In genomic region chr3:36765104-36765503, GRCh38 we compare ENCODE assay signal across 20 cellular contexts. TPM values are rescaled to one million over a fixed set of nuclear protein-coding genes. Genes with fewer than 3 reads are reported as not detected.
DNase-seq lines count a peak whose midpoint lies in the region; ATAC-seq, FAIRE-seq and TF ChIP-seq lines count a peak whose summit lies in the region.
"Had no signal": no experiment of that assay in that cellular context is flagged by ENCODE, and none has a peak within 500 bp of the region (broad histone marks: within the 10 kb centered on the region; RNA-seq: fewer than 3 reads in every experiment).

No MANE protein-coding gene starts in this region.

- no peak for TF ChIP-seq RAD21 in H1 (IDR thresholded peaks at IDR 0.05 in 1 of 2, conservative IDR thresholded peaks at IDR 0.05 in 1 of 2; ENCODE audit: low read depth in 2 of 2, low read length in 2 of 2)

- H3K9me3 ChIP-seq in H9 (ENCODE audit: control insufficient read depth, low read depth, low read length) (no peaks in the 10 kb centered on the region), H1 (ENCODE audit: insufficient read depth in 2 of 2, low read depth in 1 of 2, low read length in 1 of 2) (no peaks in the 10 kb centered on the region), neural progenitor cell (ENCODE audit: low read depth) (no peaks in the 10 kb centered on the region), PC-3 (ENCODE audit: low read length) (no peaks in the 10 kb centered on the region)
- H3K9me3 ChIP-seq: body of pancreas, testis had no signal

- peaks cover 30% of the 10 kb centered on the region in 2 experiments for H3K4me1 Mint-ChIP-seq in H9
- H3K4me1 Mint-ChIP-seq in neural progenitor cell, result peaks cover 6% of the 10 kb centered on the region

- H3K79me1 ChIP-seq in H9 (ENCODE audit: insufficient read depth, low read depth, low read length, poor library complexity, severe bottlenecking) (no peaks in the 10 kb centered on the region), H1 (ENCODE audit: low read depth, low read length) (no peaks in the 10 kb centered on the region)

- H3K36me3 Mint-ChIP-seq in H9 (ENCODE audit: insufficient read depth in 1 of 3, low read depth in 3 of 3) (no peaks in the 10 kb centered on the region; a peak in 3 of 7 replicates), neural progenitor cell (no peaks in the 10 kb centered on the region)

- no peaks in the 10 kb centered on the region for H4K20me1 ChIP-seq in H9 (ENCODE audit: control insufficient read depth, insufficient read depth, insufficient read length)
- H4K20me1 ChIP-seq in H1 (replicated peaks in 1 of 2; ENCODE audit: control insufficient read depth in 1 of 2, insufficient read depth in 2 of 2, low read length in 2 of 2), result no peaks in the 10 kb centered on the region
- H4K20me1 ChIP-seq in neural progenitor cell (ENCODE audit: low read depth), result no peaks in the 10 kb centered on the region
- H4K20me1 ChIP-seq in PC-3 (ENCODE audit: low read length), result no peaks in the 10 kb centered on the region

- no peak overlapping the region for H3K56ac ChIP-seq in H9 (ENCODE audit: insufficient read length, low read depth, low read length)
- H3K56ac ChIP-seq in H1 (replicated peaks; ENCODE audit: insufficient read length, low read depth, low read length), result no peak overlapping the region

- no TSS peak for BruUV-seq in PC-3 (replicated peaks; lab: Mats Ljungman, UMichigan)

- H3K4me2 ChIP-seq in H9 (ENCODE audit: insufficient read depth, insufficient read length, low read length) (no peak overlapping the region), H1 (ENCODE audit: insufficient read depth in 1 of 2, low read depth in 2 of 2, low read length in 2 of 2) (peak overlapping the region in 1 of 2 experiments; percentile 90; a peak in 1 of 4 replicates), neural progenitor cell (no peak overlapping the region), PC-3 (ENCODE audit: low read length) (no peak overlapping the region)
- H3K4me2 ChIP-seq: KMS-11 had no signal

- H3K9ac ChIP-seq in H9 (ENCODE audit: extremely low read depth, insufficient read length, low read length) (no peak overlapping the region), H1 (replicated peaks in 1 of 4; ENCODE audit: extremely low read depth in 1 of 4, low read depth in 3 of 4, low read length in 3 of 4) (no peak overlapping the region), neural progenitor cell (no peak overlapping the region), PC-3 (ENCODE audit: low read length) (no peak overlapping the region)
- H3K9ac ChIP-seq: KMS-11 had no signal

- H3K4ac ChIP-seq in H9 (ENCODE audit: low read depth, low read length) (no peak overlapping the region), H1 (replicated peaks; ENCODE audit: insufficient read length, low read depth, low read length) (no peak overlapping the region)

- H2AFZ ChIP-seq in H9 (ENCODE audit: low read length), result no peak overlapping the region
- H2AFZ ChIP-seq in H1 (ENCODE audit: low read length), result no peak overlapping the region
- H2AFZ ChIP-seq in neural progenitor cell (replicated peaks), result peak overlapping the region; percentile 100
- no peak overlapping the region for H2AFZ ChIP-seq in PC-3 (ENCODE audit: low read length)

- peaks cover 10% of the 10 kb centered on the region for H3K23me2 ChIP-seq in H9 (ENCODE audit: insufficient read length, low read depth, low read length, poor library complexity, severe bottlenecking)
- peaks cover 7% of the 10 kb centered on the region; the same call in 1 of the 2 replicates for H3K23me2 ChIP-seq in H1 (ENCODE audit: low read depth, low read length)

- H2BK15ac ChIP-seq in H9 (ENCODE audit: low read depth, low read length) (no peak overlapping the region), H1 (ENCODE audit: low read length) (no peak overlapping the region)

- H2BK120ac ChIP-seq in H9 (ENCODE audit: low read depth, low read length, poor library complexity, severe bottlenecking), result no peak overlapping the region
- H2BK120ac ChIP-seq in H1 (replicated peaks; ENCODE audit: low read depth, low read length), result no peak overlapping the region

- H2BK5ac ChIP-seq in H9 (ENCODE audit: insufficient read length, low read length), result no peak overlapping the region
- no peak overlapping the region for H2BK5ac ChIP-seq in H1 (ENCODE audit: low read depth, low read length)

- peak overlapping the region; percentile 64 to 75 for H3K4me3 Mint-ChIP-seq in H9
- H3K4me3 Mint-ChIP-seq in neural progenitor cell, result peak overlapping the region; percentile 80
- H3K4me3 Mint-ChIP-seq: activated CD4-positive, alpha-beta memory T cell treated with anti-CD3 and anti-CD28 coated beads, Interleukin-2, amount 10 ng/mL, durations not matched to agents 7 days and 5 days had no signal

- H4K5ac ChIP-seq in H9 (ENCODE audit: insufficient read length, low read depth, low read length) (no peak overlapping the region), H1 (ENCODE audit: insufficient read length, low read depth, low read length) (no peak overlapping the region)

- H3K14ac ChIP-seq in H9 (ENCODE audit: insufficient read depth, low read length), result no peak overlapping the region
- no peak overlapping the region for H3K14ac ChIP-seq in H1 (ENCODE audit: insufficient read length)

- H3K9me3 Mint-ChIP-seq in H9, result no peaks in the 10 kb centered on the region; a peak in 1 of 5 replicates
- peaks cover 9% of the 10 kb centered on the region for H3K9me3 Mint-ChIP-seq in neural progenitor cell
- H3K9me3 Mint-ChIP-seq: activated CD4-positive, alpha-beta memory T cell treated with anti-CD3 and anti-CD28 coated beads, Interleukin-2, amount 10 ng/mL, durations not matched to agents 7 days and 5 days had no signal

- H3K79me2 ChIP-seq in H9 (ENCODE audit: insufficient read depth, low read length) (no peaks in the 10 kb centered on the region), H1 (ENCODE audit: control insufficient read depth in 1 of 2, insufficient read depth in 2 of 2, low read length in 2 of 2) (no peaks in the 10 kb centered on the region), neural progenitor cell (ENCODE audit: low read depth) (no peaks in the 10 kb centered on the region), PC-3 (ENCODE audit: low read length) (no peaks in the 10 kb centered on the region)

- H2BK12ac ChIP-seq in H9 (ENCODE audit: insufficient read length, low read depth, low read length), result no peak overlapping the region
- 0 out of 2 replicates have a peak overlapping the region, but pooled peaks have one; percentile 82 for H2BK12ac ChIP-seq in H1 (ENCODE audit: low read depth, low read length)

- H3K4me3 ChIP-seq in H1 (ENCODE audit: extremely low read depth in 1 of 4, insufficient read depth in 2 of 4, low read depth in 3 of 4, low read length in 4 of 4), result no peak overlapping the region
- H3K4me3 ChIP-seq in neural progenitor cell, result no peak overlapping the region
- no peak overlapping the region for H3K4me3 ChIP-seq in PC-3 (ENCODE audit: low read length)
- H3K4me3 ChIP-seq: body of pancreas had no signal

- H3K27me3 Mint-ChIP-seq in H9 (ENCODE audit: low read depth) (peaks cover 70% of the 10 kb centered on the region), neural progenitor cell (ENCODE audit: insufficient read depth, low read depth) (peaks cover 25% of the 10 kb centered on the region)

- no peaks in the 10 kb centered on the region for H3K9me2 ChIP-seq in PC-3 (replicated peaks; ENCODE audit: low read length)

- H4K91ac ChIP-seq in H9 (ENCODE audit: insufficient read length, low read depth, low read length) (no peak overlapping the region), H1 (replicated peaks; ENCODE audit: insufficient read length, low read length) (no peak overlapping the region)

- CTCF ChIA-PET in H1 (lab: Charles Lee; ENCODE audit: partially characterized antibody) (no interaction called here), PC-3 (lab: Charles Lee) (interaction anchor here (0.8 kb wide), 1 partner anchor 168 kb away, joined by 5 read pairs; no protein-coding TSS in a partner anchor)

- no peak for TF ChIP-seq EP300 in H1 (IDR thresholded peaks at IDR 0.05; ENCODE audit: borderline replicate concordance in 1 of 2, low read depth in 2 of 2, low read length in 2 of 2)

- H3K23ac ChIP-seq in H9 (ENCODE audit: insufficient read length, low read depth, low read length), result no peak overlapping the region
- H3K23ac ChIP-seq in H1 (ENCODE audit: insufficient read length), result no peak overlapping the region

- no peak for ATAC-seq in PC-3
- ATAC-seq: body of pancreas had no signal

- no peak overlapping the region for H4K8ac ChIP-seq in H9 (replicated peaks; ENCODE audit: insufficient read length, low read depth, low read length)
- no peak overlapping the region for H4K8ac ChIP-seq in H1 (ENCODE audit: extremely low read depth, insufficient read depth, low read length)

- intact Hi-C loops in PC-3 (cut with micrococcal nuclease), result no loop called here

- WGBS in H9 (ENCODE audit: extremely low coverage, insufficient read length, low lambda C conversion rate), result no CpG with 5 or more reads among the region's 7 CpGs
- 93% methylated on average over 7 of the region's 7 CpGs; no CpG with 5 or more reads in 1 of the 2 experiments for WGBS in H1 (ENCODE audit: extremely low coverage in 1 of 2, insufficient coverage in 1 of 2, insufficient read length in 1 of 2, insufficient replicate concordance in 2 of 2, low coverage in 1 of 2, low lambda C conversion rate in 2 of 2, missing lambda C conversion rate in 1 of 2), 2 experiments

- H3K27ac ChIP-seq in H9 (ENCODE audit: insufficient read length, low read depth, low read length), result no peak overlapping the region
- no peak overlapping the region for H3K27ac ChIP-seq in H1 (ENCODE audit: low read depth, low read length)
- H3K27ac ChIP-seq in neural progenitor cell, result no peak overlapping the region
- H3K27ac ChIP-seq in PC-3 (ENCODE audit: low read length), result no peak overlapping the region
- H3K27ac ChIP-seq: 22Rv1, body of pancreas, KMS-11, RWPE1, testis had no signal

- TF ChIP-seq CTCF in H9 (conservative IDR thresholded peaks at IDR 0.05) (no peak), H1 (IDR thresholded peaks at IDR 0.05; ENCODE audit: control extremely low read depth in 1 of 3, insufficient read depth in 1 of 3, low read depth in 1 of 3, low read length in 3 of 3) (no peak), neural progenitor cell (IDR thresholded peaks at IDR 0.05) (no peak), GM13976 (IDR thresholded peaks at IDR 0.05; ENCODE audit: borderline replicate concordance, control extremely low read depth, extremely low read depth, insufficient read depth, missing control alignments) (no peak), PC-3 (conservative IDR thresholded peaks at IDR 0.05; ENCODE audit: low read depth, low read length) (no peak)

- H3K36me3 ChIP-seq in H1 (ENCODE audit: control insufficient read depth in 2 of 4, insufficient read depth in 4 of 4, low read length in 3 of 4) (no peaks in the 10 kb centered on the region), neural progenitor cell (no peaks in the 10 kb centered on the region), PC-3 (ENCODE audit: low read depth, low read length) (no peaks in the 10 kb centered on the region)

- FAIRE-seq in H1 (lab: Jason Lieb, UNC), result no peak
- FAIRE-seq: GM12892 had no signal

- H3K27me3 ChIP-seq in H9 (ENCODE audit: insufficient read depth, low read length), result peaks cover 14% of the 10 kb centered on the region; the same call in 1 of the 2 replicates
- H3K27me3 ChIP-seq in H1 (replicated peaks in 1 of 4; ENCODE audit: control insufficient read depth in 3 of 4, extremely low read depth in 1 of 4, insufficient read depth in 3 of 4, low read length in 3 of 4), result peaks cover 6 to 23% (median 21%) of the 10 kb centered on the region in 4 experiments
- H3K27me3 ChIP-seq in neural progenitor cell, result peaks cover 66% of the 10 kb centered on the region
- peaks cover 75% of the 10 kb centered on the region for H3K27me3 ChIP-seq in PC-3 (ENCODE audit: low read length)
- H3K27me3 ChIP-seq: testis had no signal

- H3K27ac Mint-ChIP-seq in H9 (no peak overlapping the region; a peak in 1 of 7 replicates), neural progenitor cell (no peak overlapping the region)
- H3K27ac Mint-ChIP-seq: activated CD4-positive, alpha-beta memory T cell treated with anti-CD3 and anti-CD28 coated beads, Interleukin-2, amount 10 ng/mL, durations not matched to agents 7 days and 5 days had no signal

- no peak for TF ChIP-seq POLR2A in H1 (IDR thresholded peaks at IDR 0.05; ENCODE audit: control extremely low read depth in 1 of 2, low read depth in 2 of 2, low read length in 2 of 2)

- no peaks in the 10 kb centered on the region; the same call in 1 of the 2 replicates for H3K4me1 ChIP-seq in H9 (ENCODE audit: insufficient read depth, low read length)
- peaks cover 2 to 11% (median 6%) of the 10 kb centered on the region in 4 experiments; a peak in 5 of 7 replicates for H3K4me1 ChIP-seq in H1 (replicated peaks in 1 of 4; ENCODE audit: control insufficient read depth in 3 of 4, insufficient read depth in 4 of 4, low read length in 3 of 4)
- H3K4me1 ChIP-seq in neural progenitor cell, result peaks cover 10% of the 10 kb centered on the region
- no peaks in the 10 kb centered on the region for H3K4me1 ChIP-seq in PC-3 (ENCODE audit: insufficient read depth, low read length)
- H3K4me1 ChIP-seq: body of pancreas, testis had no signal

- H3K18ac ChIP-seq in H9 (ENCODE audit: insufficient read length, low read depth, low read length) (no peak overlapping the region), H1 (ENCODE audit: extremely low read depth, low read length) (0 out of 2 replicates have a peak overlapping the region, but pooled peaks have one; percentile 55)

- DNase-seq in DMS 273 (lab: John Stamatoyannopoulos, UW; ENCODE audit: unreplicated experiment), result peak; percentile 4
- DNase-seq in DMS 273 treated with DMSO at 0.1 percent for 48 hours (lab: John Stamatoyannopoulos, UW), result no peak
- DNase-seq in H9, result no peak
- DNase-seq in H1 (ENCODE audit: low read depth in 1 of 2, low spot score in 2 of 2), result no peak
- DNase-seq in neural progenitor cell (ENCODE audit: low spot score), result no peak
- DNase-seq in GM13976 (ENCODE audit: low spot score), result no peak
- no peak for DNase-seq in PC-3
- no peak for DNase-seq in activated effector memory CD4-positive, alpha-beta T cell treated with anti-CD3 and anti-CD28 coated beads, Interleukin-2, amount 50 U/mL, for 16 hours
- DNase-seq: activated CD4-positive, alpha-beta memory T cell treated with anti-CD3 and anti-CD28 coated beads, Interleukin-2, amount 10 ng/mL, durations not matched to agents 7 days and 5 days; activated T-cell treated with anti-CD3 and anti-CD28 coated beads, Interleukin-2, amount 50 U/mL, for 1 hour; body of pancreas; effector memory CD4-positive, alpha-beta T cell; mesenchymal stem cell; NCI-H1694; NCI-H2171 treated with DMSO at 0.1 percent for 48 hours; testis had no signal

- no peak overlapping the region for H3T11ph ChIP-seq in H9 (ENCODE audit: low read length)

- no peak overlapping the region for H2AK5ac ChIP-seq in H9 (ENCODE audit: insufficient read length, low read length)
- no peak overlapping the region for H2AK5ac ChIP-seq in H1 (ENCODE audit: low read depth, low read length)

- peaks cover 21% of the 10 kb centered on the region for H3F3A ChIP-seq in neural progenitor cell (ENCODE audit: low read depth)
- H3F3A ChIP-seq in PC-3 (ENCODE audit: low read length, unreplicated experiment), result no peaks in the 10 kb centered on the region

- in situ Hi-C loops in GM13976 (cut with MboI; ENCODE audit: low sequenced_read_pairs, unreplicated experiment), result no loop called here

- H2BK20ac ChIP-seq in H9 (ENCODE audit: low read depth, low read length, poor library complexity, severe bottlenecking) (no peak overlapping the region), H1 (ENCODE audit: low read length) (no peak overlapping the region)

- POLR2A ChIA-PET in H1 (lab: Charles Lee; ENCODE audit: partially characterized antibody) (no interaction called here), PC-3 (lab: Charles Lee; ENCODE audit: unreplicated experiment) (no interaction called here)

RNA-seq across cellular contexts. Expression of gene DCLK3, which starts 0.8 kb away (rescaled TPM):
- total RNA-seq in H9 (2021) (1.4 and 1.6 TPM in 2 replicates), neural progenitor cell (ENCODE audit: low replicate concordance) (0.34 and 0.51 TPM in 2 replicates), PC-3 (2014; rRNA removed) (not detected in 2 replicates)
- total RNA-seq in H1 (2021; fragmentation: NEBNext Ultra II Directional; extraction: Animal tissue kit (Norgen Biotek cat#: 25700)), result 0.63 and 0.69 TPM in 2 replicates
- 0.27 TPM in 2 replicates for polyA plus RNA-seq in H1 (2011; rRNA removed)
- polyA plus RNA-seq in H1 (2011; cell fraction: cytosol; rRNA removed), result 0.49 TPM
- 0.44 TPM for polyA plus RNA-seq in H1 (2011; cell fraction: nucleus; rRNA removed)
- 0.76 to 1.4 TPM (median 0.85 TPM) in 4 replicates for polyA plus RNA-seq in H1 (2012, experiment 1 of 2)
- polyA plus RNA-seq in H1 (2012, experiment 2 of 2), result 0.28 TPM
- 0.55 TPM for polyA plus RNA-seq in H1 (2013, experiment 1 of 2)
- polyA plus RNA-seq in H1 (2013, experiment 2 of 2), result 0.64 TPM
- polyA minus RNA-seq in H1 (2011; rRNA and poly(A)+ RNA removed), result 0.38 and 0.83 TPM in 2 replicates
- polyA minus RNA-seq in H1 (2011; cell fraction: cytosol; rRNA and poly(A)+ RNA removed), result 0.44 TPM
- polyA minus RNA-seq in H1 (2011; cell fraction: nucleus; rRNA and poly(A)+ RNA removed), result 0.50 TPM
- total RNA-seq: activated CD4-positive, alpha-beta memory T cell treated with anti-CD3 and anti-CD28 coated beads, Interleukin-2, amount 10 ng/mL, durations not matched to agents 7 days and 5 days; body of pancreas had no signal
